In genomic region chr3:61715886-61716527, GRCh38 we compare ENCODE assay signal across 18 cellular contexts.
"Had no signal": no experiment of that assay in that cellular context is flagged by ENCODE, and none has a peak within 500 bp of the region (broad histone marks: within the 10 kb centered on the region; RNA-seq: fewer than 3 reads in every experiment).

No MANE protein-coding gene starts in this region.

- H3K9me3 ChIP-seq: gastroesophageal sphincter, tibial nerve, uterus had no signal

- H3K4me1 ChIP-seq: gastroesophageal sphincter, uterus had no signal

- DNase-seq: activated CD4-positive, alpha-beta T cell treated with anti-CD3 and anti-CD28 coated beads, Interleukin-2, amount 10 ng/mL, durations not matched to agents 7 days and 5 days; activated CD8-positive, alpha-beta memory T cell treated with anti-CD3 and anti-CD28 coated beads, Interleukin-2, amount 50 U/mL, for 4 hours; activated naive CD4-positive, alpha-beta T cell treated with anti-CD3 and anti-CD28 coated beads for 36 hours; activated T-cell treated with anti-CD3 and anti-CD28 coated beads, Interleukin-2, amount 50 U/mL, for 4 hours; anterior cingulate cortex; heart left ventricle; kidney; left ventricle myocardium superior; naive B cell; stimulated activated naive CD8-positive, alpha-beta T cell treated with anti-CD3 and anti-CD28 coated beads, Interleukin-15, Interleukin-2, amounts not matched to agents 100 U/mL and 50 U/mL, for 24 hours; substantia nigra; T-helper 9 cell; uterus had no signal

- H3K9ac ChIP-seq: neural progenitor cell had no signal

- H3K27ac ChIP-seq: coronary artery, gastroesophageal sphincter, heart left ventricle, neural progenitor cell, tibial nerve, uterus had no signal

- H3K36me3 ChIP-seq: gastroesophageal sphincter, heart left ventricle, neural progenitor cell, tibial nerve, uterus had no signal

- H3K27me3 ChIP-seq: gastroesophageal sphincter, heart left ventricle, neural progenitor cell, tibial nerve, uterus had no signal

- H3K4me3 ChIP-seq: coronary artery, gastroesophageal sphincter, heart left ventricle, neural progenitor cell, tibial nerve, uterus had no signal

- H2AFZ ChIP-seq: neural progenitor cell had no signal

- FAIRE-seq: endometrium, kidney had no signal

- H3K4me2 ChIP-seq: neural progenitor cell had no signal
